20 cellular contexts compared by ENCODE assay signal in genomic region chr19:12208221-12208620, GRCh38. TPM values are rescaled to one million over a fixed set of nuclear protein-coding genes. Genes with fewer than 3 reads are reported as not detected.
DNase-seq lines count a peak whose midpoint lies in the region; ATAC-seq, FAIRE-seq and TF ChIP-seq lines count a peak whose summit lies in the region.
"Had no signal": no experiment of that assay in that cellular context is flagged by ENCODE, and none has a peak within 500 bp of the region (broad histone marks: within the 10 kb centered on the region; RNA-seq: fewer than 3 reads in every experiment).

No MANE protein-coding gene starts in this region.

- no peak overlapping the region for H3K27ac Mint-ChIP-seq in CD8-positive, alpha-beta memory T cell
- no peak overlapping the region for H3K27ac Mint-ChIP-seq in activated CD4-positive, alpha-beta T cell treated with anti-CD3 and anti-CD28 coated beads for 36 hours
- H3K27ac Mint-ChIP-seq: CD8-positive, alpha-beta T cell; H9 had no signal

- H3K4me3 ChIP-seq in HEK293 (ENCODE audit: low read depth, low read length), result no peak overlapping the region
- no peak overlapping the region for H3K4me3 ChIP-seq in K562
- H3K4me3 ChIP-seq in fibroblast of pulmonary artery (replicated peaks; ENCODE audit: low read depth, low read length), result no peak overlapping the region
- H3K4me3 ChIP-seq in CD8-positive, alpha-beta memory T cell (ENCODE audit: low read length), result no peak overlapping the region
- H3K4me3 ChIP-seq in A673 (ENCODE audit: low read depth, low read length, poor library complexity, severe bottlenecking), result no peak overlapping the region

- peaks cover 3 to 56% (median 30%) of the 10 kb centered on the region in 3 donors for H3K36me3 Mint-ChIP-seq in CD8-positive, alpha-beta memory T cell
- peaks cover 61% of the 10 kb centered on the region for H3K36me3 Mint-ChIP-seq in activated CD4-positive, alpha-beta T cell treated with anti-CD3 and anti-CD28 coated beads for 36 hours (ENCODE audit: low read depth)

- intact Hi-C loops in K562 (cut with micrococcal nuclease) (no loop called here), A673 (cut with micrococcal nuclease; ENCODE audit: unreplicated experiment) (no loop called here)
- intact Hi-C loops in activated CD4-positive, alpha-beta T cell treated with anti-CD3 and anti-CD28 coated beads for 36 hours (cut with DNase I, micrococcal nuclease), result loop anchor here in 1 of 2 experiments (10.0 kb wide), 1 partner anchor 247 kb away; no protein-coding TSS in a partner anchor

- peaks cover 33 to 84% (median 75%) of the 10 kb centered on the region in 5 donors for H3K9me3 Mint-ChIP-seq in CD8-positive, alpha-beta memory T cell
- H3K9me3 Mint-ChIP-seq in activated CD4-positive, alpha-beta T cell treated with anti-CD3 and anti-CD28 coated beads for 36 hours (ENCODE audit: low read depth), result peaks cover 42% of the 10 kb centered on the region

- WGBS in K562 (ENCODE audit: insufficient coverage, low coverage, missing lambda C conversion rate), result 8% methylated on average over 2 of the region's 2 CpGs

- no peak for TF ChIP-seq EP300 in K562 (IDR thresholded peaks at IDR 0.05; ENCODE audit: low read length)

- H3K9ac ChIP-seq in K562 (ENCODE audit: insufficient read depth in 1 of 2, low read depth in 2 of 2, low read length in 2 of 2), result no peak overlapping the region
- H3K9ac ChIP-seq: BLaER1 treated with 17β-estradiol and CSF1 and Interleukin-3, amounts not matched to agents 10 nM and 100 nM had no signal

- H3K4me1 ChIP-seq in HEK293 (ENCODE audit: control insufficient read depth, insufficient read depth, low read length) (no peaks in the 10 kb centered on the region), K562 (replicated peaks in 1 of 2; ENCODE audit: control insufficient read depth in 2 of 2, insufficient read depth in 2 of 2, low read length in 2 of 2) (no peaks in the 10 kb centered on the region), A673 (ENCODE audit: insufficient read depth, low read length, poor library complexity, severe bottlenecking) (no peaks in the 10 kb centered on the region)
- H3K4me1 ChIP-seq in CD8-positive, alpha-beta memory T cell (ENCODE audit: insufficient read depth, low read length), result no peaks in the 10 kb centered on the region
- H3K4me1 ChIP-seq: BLaER1 treated with 17β-estradiol and CSF1 and Interleukin-3, amounts not matched to agents 10 nM and 100 nM had no signal

- H3K36me3 ChIP-seq in HEK293 (ENCODE audit: control insufficient read depth in 2 of 2, insufficient read depth in 1 of 2, low read length in 2 of 2) (peaks cover 0 to 6% of the 10 kb centered on the region in 2 experiments; a peak in 1 of 3 replicates), K562 (ENCODE audit: control insufficient read depth, insufficient read depth, low read length) (no peaks in the 10 kb centered on the region), A673 (ENCODE audit: insufficient read depth, low read length, poor library complexity, severe bottlenecking) (no peaks in the 10 kb centered on the region)
- no peaks in the 10 kb centered on the region for H3K36me3 ChIP-seq in CD8-positive, alpha-beta memory T cell (ENCODE audit: insufficient read depth, low read length)

- no peak overlapping the region for H3K4me3 Mint-ChIP-seq in CD8-positive, alpha-beta memory T cell
- H3K4me3 Mint-ChIP-seq in activated CD4-positive, alpha-beta T cell treated with anti-CD3 and anti-CD28 coated beads for 36 hours, result no peak overlapping the region
- H3K4me3 Mint-ChIP-seq: CD8-positive, alpha-beta T cell; H9 had no signal

- CTCF ChIA-PET in HEK293 (lab: Yijun Ruan, JAX), result no interaction called here
- CTCF ChIA-PET in K562 (lab: Yijun Ruan, JAX; ENCODE audit: low intra/inter-chr PET ratio), result no interaction called here
- CTCF ChIA-PET in CD8-positive, alpha-beta memory T cell (lab: Charles Lee), result no interaction called here
- CTCF ChIA-PET in activated CD4-positive, alpha-beta T cell treated with anti-CD3 and anti-CD28 coated beads for 36 hours (lab: Charles Lee), result no interaction called here
- CTCF ChIA-PET in A673 (lab: Charles Lee), result no interaction called here

- TF ChIP-seq RAD21 in K562 (CRISPR knock-in tag; conservative IDR thresholded peaks at IDR 0.05 in 1 of 2, IDR thresholded peaks at IDR 0.05 in 1 of 2), result no peak

- POLR2A ChIA-PET in HEK293 (lab: Yijun Ruan, JAX), result no interaction called here
- POLR2A ChIA-PET in K562 (lab: Yijun Ruan, JAX), result no interaction called here
- POLR2A ChIA-PET in CD8-positive, alpha-beta memory T cell (lab: Charles Lee), result no interaction called here
- POLR2A ChIA-PET in activated CD4-positive, alpha-beta T cell treated with anti-CD3 and anti-CD28 coated beads for 36 hours (lab: Charles Lee), result no interaction called here
- POLR2A ChIA-PET in A673 (lab: Charles Lee; ENCODE audit: low non-redundant PET), result no interaction called here

- H3K9me3 ChIP-seq in HEK293 (ENCODE audit: control insufficient read depth, insufficient read depth, low read depth, low read length) (no peaks in the 10 kb centered on the region), K562 (replicated peaks; ENCODE audit: control insufficient read depth, insufficient read depth, low read depth, low read length) (no peaks in the 10 kb centered on the region; the same call in 1 of the 2 replicates), A673 (ENCODE audit: low read depth, low read length, poor library complexity, severe bottlenecking) (peaks cover 36% of the 10 kb centered on the region)
- peaks cover 40% of the 10 kb centered on the region for H3K9me3 ChIP-seq in CD8-positive, alpha-beta memory T cell (ENCODE audit: low read length)

- no peak overlapping the region for H2AFZ ChIP-seq in K562 (ENCODE audit: low read depth, low read length)

- TF ChIP-seq POLR2A in K562 (conservative IDR thresholded peaks at IDR 0.05), result no peak

- H3K27ac ChIP-seq in HEK293 (ENCODE audit: extremely low read depth, low read depth, low read length), result no peak overlapping the region
- H3K27ac ChIP-seq in K562 (ENCODE audit: extremely low read depth, low read depth, low read length), result no peak overlapping the region
- H3K27ac ChIP-seq in CD8-positive, alpha-beta memory T cell (ENCODE audit: low read depth, low read length), result no peak overlapping the region
- no peak overlapping the region for H3K27ac ChIP-seq in A673 (ENCODE audit: low read depth, low read length, poor library complexity, severe bottlenecking)
- H3K27ac ChIP-seq: BLaER1 treated with 17β-estradiol and CSF1 and Interleukin-3, amounts not matched to agents 10 nM and 100 nM had no signal

- BruUV-seq in K562 (replicated peaks; lab: Mats Ljungman, UMichigan) (no TSS peak), A673 (replicated peaks; lab: Mats Ljungman, UMichigan) (no TSS peak)

- H3K27me3 ChIP-seq in K562 (ENCODE audit: control insufficient read depth in 2 of 2, insufficient read depth in 2 of 2, low read length in 2 of 2), result no peaks in the 10 kb centered on the region
- no peaks in the 10 kb centered on the region for H3K27me3 ChIP-seq in CD8-positive, alpha-beta memory T cell (ENCODE audit: insufficient read depth, low read length, poor library complexity, severe bottlenecking)
- no peaks in the 10 kb centered on the region for H3K27me3 ChIP-seq in A673 (replicated peaks; ENCODE audit: insufficient read depth, low read depth, low read length, poor library complexity)
- H3K27me3 ChIP-seq: BLaER1 treated with 17β-estradiol and CSF1 and Interleukin-3, amounts not matched to agents 10 nM and 100 nM had no signal

- no peaks in the 10 kb centered on the region for H3K9me1 ChIP-seq in K562 (ENCODE audit: control insufficient read depth, insufficient read depth, low read length)

- no peaks in the 10 kb centered on the region for H3K27me3 Mint-ChIP-seq in CD8-positive, alpha-beta memory T cell
- H3K27me3 Mint-ChIP-seq in activated CD4-positive, alpha-beta T cell treated with anti-CD3 and anti-CD28 coated beads for 36 hours, result no peaks in the 10 kb centered on the region

- DNase-seq in K562 (ENCODE audit: extremely low read depth in 1 of 4, low spot score in 3 of 4) (no peak), fibroblast of pulmonary artery (ENCODE audit: low read depth) (peak; percentile 4), HuH-7 (ENCODE audit: low spot score) (no peak), A673 (ENCODE audit: low spot score) (no peak)
- DNase-seq in CD8-positive, alpha-beta memory T cell, result no peak
- no peak for DNase-seq in activated CD4-positive, alpha-beta T cell treated with anti-CD3 and anti-CD28 coated beads for 36 hours
- DNase-seq: CD8-positive, alpha-beta T cell; COR-L47; H9; IMR-90; KBM-7 had no signal

- in situ Hi-C loops in K562 (cut with MboI), result loop anchor here (10.0 kb wide), 1 partner anchor 467 kb away; no protein-coding TSS in a partner anchor

- TF ChIP-seq CTCF in HEK293 (tag by site-specific recombination; IDR thresholded peaks at IDR 0.05) (no peak), K562 (IDR thresholded peaks at IDR 0.05 in 2 of 3, conservative IDR thresholded peaks at IDR 0.05 in 1 of 3; ENCODE audit: insufficient read depth in 2 of 3, low read depth in 1 of 3, low read length in 3 of 3) (no peak), fibroblast of pulmonary artery (IDR thresholded peaks at IDR 0.05; ENCODE audit: low read length, missing control alignments) (no peak), A673 (conservative IDR thresholded peaks at IDR 0.05; ENCODE audit: low read depth, low read length) (no peak)

- no peaks in the 10 kb centered on the region for H3K4me1 Mint-ChIP-seq in CD8-positive, alpha-beta memory T cell
- H3K4me1 Mint-ChIP-seq in activated CD4-positive, alpha-beta T cell treated with anti-CD3 and anti-CD28 coated beads for 36 hours, result no peaks in the 10 kb centered on the region
- H3K4me1 Mint-ChIP-seq: H9 had no signal

- no peaks in the 10 kb centered on the region for H4K20me1 ChIP-seq in K562 (replicated peaks; ENCODE audit: control insufficient read depth, insufficient read depth, low read length)
- H4K20me1 ChIP-seq: BLaER1 treated with 17β-estradiol and CSF1 and Interleukin-3, amounts not matched to agents 10 nM and 100 nM had no signal

- no peak overlapping the region for H3K4me2 ChIP-seq in K562 (ENCODE audit: insufficient read depth, low read length)
- H3K4me2 ChIP-seq: BLaER1 treated with 17β-estradiol and CSF1 and Interleukin-3, amounts not matched to agents 10 nM and 100 nM had no signal

- H3K79me2 ChIP-seq in K562 (ENCODE audit: control insufficient read depth, insufficient read depth, low read length), result no peaks in the 10 kb centered on the region

- no peak for FAIRE-seq in K562 (lab: Jason Lieb, UNC)
- FAIRE-seq: A204.1, D721Med, G401.6, GM12891, GM19239, H1 had no signal

- no peak for ATAC-seq in K562
- ATAC-seq in activated CD4-positive, alpha-beta T cell treated with anti-CD3 and anti-CD28 coated beads for 36 hours, result no peak
- ATAC-seq: CD8-positive, alpha-beta T cell had no signal

RNA-seq across cellular contexts. Expression of gene ZNF136, which starts 45.3 kb away (rescaled TPM):
- total RNA-seq in K562 (2011; cell fraction: chromatin; rRNA removed; ENCODE audit: low replicate concordance), result 10.0 and 17.9 TPM in 2 replicates
- 6.3 TPM in 2 replicates for total RNA-seq in K562 (2011; cell fraction: nucleolus; rRNA removed)
- total RNA-seq in K562 (2011; cell fraction: nucleoplasm; rRNA removed), result 11.4 and 11.9 TPM in 2 replicates
- total RNA-seq in K562 (2014; rRNA removed) (3.5 and 4.5 TPM in 2 replicates), K562 (2014; rRNA removed; fragmentation: Illumina TruSeq; extraction: Trizol) (4.2 and 5.1 TPM in 2 replicates), K562 (2015; rRNA removed; fragmentation: Illumina TruSeq; extraction: Trizol) (4.1 and 5.3 TPM in 2 replicates), K562 (2021) (2.4 and 2.7 TPM in 2 replicates), A673 (2021) (9.6 and 12.2 TPM in 2 replicates)
- polyA plus RNA-seq in K562 (2011; rRNA removed) (2.9 and 4.5 TPM in 2 replicates), K562 (2014; fragmentation: Illumina TruSeq; extraction: Trizol) (3.1 and 3.4 TPM in 2 replicates), K562 (2014; fragmentation: Nextera tagmentation; extraction: Ambion mirVana) (1 to 10 TPM; 1.0 to 2.5 TPM), K562 (2014; rRNA removed) (2.9 and 4.1 TPM in 2 replicates)
- 0.49 and 0.86 TPM in 2 replicates for polyA plus RNA-seq in K562 (2011; cell fraction: cytosol; rRNA removed)
- polyA plus RNA-seq in K562 (2011; cell fraction: nucleus; rRNA removed), result 1.3 and 2.2 TPM in 2 replicates
- 2.6 and 2.9 TPM in 2 replicates for polyA plus RNA-seq in K562 (2012)
- 5.5 and 5.8 TPM in 2 replicates for polyA minus RNA-seq in K562 (2011; rRNA and poly(A)+ RNA removed)
- polyA minus RNA-seq in K562 (2011; cell fraction: cytosol; rRNA and poly(A)+ RNA removed), result 2.0 and 2.2 TPM in 2 replicates
- 1.6 and 2.6 TPM in 2 replicates for polyA minus RNA-seq in K562 (2011; cell fraction: nucleus; rRNA and poly(A)+ RNA removed)
- total RNA-seq in CD8-positive, alpha-beta memory T cell, result 10 to 100 TPM; 13.0 to 16.0 TPM
- 17.4 TPM for polyA plus RNA-seq in CD8-positive, alpha-beta memory T cell
- total RNA-seq in activated CD4-positive, alpha-beta T cell treated with anti-CD3 and anti-CD28 coated beads for 36 hours, result 10 to 100 TPM; 11.7 to 12.9 TPM

RNA-seq across cellular contexts. Expression of gene ZNF625, which starts 51.7 kb away (rescaled TPM):
- not detected in 2 replicates for total RNA-seq in K562 (2011; cell fraction: chromatin; rRNA removed; ENCODE audit: low replicate concordance)
- total RNA-seq in K562 (2011; cell fraction: nucleolus; rRNA removed), result not detected in 2 replicates
- not detected in 2 replicates for total RNA-seq in K562 (2011; cell fraction: nucleoplasm; rRNA removed)
- total RNA-seq in K562 (2014; rRNA removed), result not detected in 2 replicates
- total RNA-seq in K562 (2014; rRNA removed; fragmentation: Illumina TruSeq; extraction: Trizol), result 0.07 TPM in 1 of 2 replicates, not detected in the other
- total RNA-seq in K562 (2015; rRNA removed; fragmentation: Illumina TruSeq; extraction: Trizol), result not detected in 2 replicates
- 0.09 and 0.13 TPM in 2 replicates for total RNA-seq in K562 (2021)
- polyA plus RNA-seq in K562 (2011; rRNA removed), result not detected in 2 replicates
- not detected in 2 replicates for polyA plus RNA-seq in K562 (2011; cell fraction: cytosol; rRNA removed)
- polyA plus RNA-seq in K562 (2011; cell fraction: nucleus; rRNA removed), result not detected in 2 replicates
- polyA plus RNA-seq in K562 (2012), result 0.07 TPM in 1 of 2 replicates, not detected in the other
- not detected in 2 replicates for polyA plus RNA-seq in K562 (2014; fragmentation: Illumina TruSeq; extraction: Trizol)
- polyA plus RNA-seq in K562 (2014; fragmentation: Nextera tagmentation; extraction: Ambion mirVana), result not detected
- not detected in 2 replicates for polyA plus RNA-seq in K562 (2014; rRNA removed)
- polyA minus RNA-seq in K562 (2011; rRNA and poly(A)+ RNA removed), result not detected in 2 replicates
- polyA minus RNA-seq in K562 (2011; cell fraction: cytosol; rRNA and poly(A)+ RNA removed), result not detected in 2 replicates
- polyA minus RNA-seq in K562 (2011; cell fraction: nucleus; rRNA and poly(A)+ RNA removed), result not detected in 2 replicates
- total RNA-seq in CD8-positive, alpha-beta memory T cell, result 1 to 10 TPM; 3.3 to 3.8 TPM
- polyA plus RNA-seq in CD8-positive, alpha-beta memory T cell, result 0.39 TPM
- total RNA-seq in activated CD4-positive, alpha-beta T cell treated with anti-CD3 and anti-CD28 coated beads for 36 hours, result 1 to 10 TPM; 3.8 to 5.5 TPM
- 9.1 and 11.1 TPM in 2 replicates for total RNA-seq in A673 (2021)
- total RNA-seq: HT-29 had no signal

Comparison
In these comparisons a context has a peak if more than half of its experiments do, and no peak if none do; other contexts are left out.
1. Of the 44 proteins assayed by ChIP-seq in both K562 and HEK293: peak only in K562: none; only in HEK293: SETDB1; in both: none; in neither: 43.